ENCODE assay signal across 25 cellular contexts in the genomic region with DNA sequence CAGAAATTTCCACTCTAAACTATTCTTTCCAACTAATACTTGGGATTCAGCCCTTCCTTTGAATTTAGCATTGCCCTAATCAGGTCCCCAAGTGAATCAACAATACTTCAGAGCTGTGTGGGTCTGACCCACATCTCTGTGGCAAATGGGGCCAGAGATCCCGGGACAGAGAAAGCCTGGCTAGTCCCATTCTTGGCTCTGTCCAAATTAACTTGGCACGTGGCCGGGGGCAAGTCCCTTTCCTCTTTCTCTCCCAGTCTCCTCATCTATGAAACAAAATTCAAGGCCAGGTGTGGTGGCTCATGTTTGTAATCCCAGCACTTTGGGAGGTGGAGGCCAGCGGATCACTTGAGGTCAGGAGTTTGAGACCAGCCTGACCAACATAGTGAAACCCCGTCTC.
"Had no signal": no experiment of that assay in that cellular context is flagged by ENCODE, and none has a peak within 500 bp of the region (broad histone marks: within the 10 kb centered on the region; RNA-seq: fewer than 3 reads in every experiment).

No MANE protein-coding gene starts in this region.

- H3K36me3 ChIP-seq: SJSA1 had no signal

- H3K27me3 Mint-ChIP-seq: IgD-negative memory B cell had no signal

- H3K9me3 ChIP-seq: SJSA1 had no signal

- H3K27me3 ChIP-seq: SJSA1 had no signal

- DNase-seq: Kasumi-1, MV-4-11, NCI-H1048, NCI-H1105, NCI-H1417, NCI-H1436 treated with DMSO at 0.1 percent for 48 hours, NCI-H1694, NCI-H1930, NCI-H2081, NCI-H2107, NCI-H2227 treated with DMSO at 0.1 percent for 48 hours, NCI-H524, NCI-H526 treated with DMSO at 0.1 percent for 48 hours, NCI-H748 treated with DMSO at 0.1 percent for 48 hours, Right ventricle myocardium superior, RPMI8226, SIG-M5 had no signal

- H3K4me3 Mint-ChIP-seq: IgD-negative memory B cell had no signal

- H3K9ac ChIP-seq: KMS-11 had no signal

- H3K9me3 Mint-ChIP-seq: IgD-negative memory B cell had no signal

- H3K4me3 ChIP-seq: K562, SJSA1, SK-N-MC had no signal

- FAIRE-seq: HTR-8/SVneo, RCC 7860 had no signal

- H3K27ac Mint-ChIP-seq: IgD-negative memory B cell had no signal

- H3K27ac ChIP-seq: HL-60, KMS-11, SJSA1, SK-N-MC had no signal
